9 cellular contexts compared by ENCODE assay signal in the genomic region with DNA sequence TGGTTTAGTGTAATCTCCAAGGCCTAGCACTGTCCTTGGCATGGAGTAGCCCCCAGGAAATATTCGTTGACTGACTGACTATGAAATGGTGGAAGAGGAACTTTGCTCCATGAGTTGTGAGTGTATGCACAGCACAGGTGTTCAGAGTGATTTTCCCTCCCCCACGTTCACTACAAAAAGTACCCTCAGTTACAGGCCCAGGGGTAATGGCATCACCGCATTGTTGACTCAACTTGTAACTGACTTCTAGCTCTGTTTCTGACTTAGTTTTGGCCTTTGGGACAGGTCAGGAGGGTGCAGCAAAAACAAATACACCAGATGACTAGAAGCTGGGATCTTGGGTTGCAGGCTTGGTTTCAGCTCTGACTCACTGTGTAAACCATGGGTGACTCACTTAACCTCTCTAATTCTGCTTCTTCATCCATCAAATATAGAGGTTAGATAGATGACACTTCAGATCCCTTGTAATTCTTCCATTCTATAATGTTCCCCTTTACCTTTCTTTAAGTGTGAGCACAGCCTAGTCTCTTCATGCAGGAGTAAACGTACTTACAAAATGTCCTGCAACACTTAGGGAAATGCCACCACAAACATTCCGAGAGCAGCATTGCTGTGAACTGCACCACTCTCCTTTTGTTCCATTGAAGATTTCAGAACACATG.
DNase-seq lines count a peak whose midpoint lies in the region; ATAC-seq, FAIRE-seq and TF ChIP-seq lines count a peak whose summit lies in the region.
"Had no signal": no experiment of that assay in that cellular context is flagged by ENCODE, and none has a peak within 500 bp of the region (broad histone marks: within the 10 kb centered on the region; RNA-seq: fewer than 3 reads in every experiment).

No MANE protein-coding gene starts in this region.

- H2AFZ ChIP-seq in astrocyte (ENCODE audit: low read depth, low read length): no peak overlapping the region

- H3K36me3 Mint-ChIP-seq in astrocyte (ENCODE audit: low read depth, unreplicated experiment): no peaks in the 10 kb centered on the region
- peaks cover 23% of the 10 kb centered on the region for H3K36me3 Mint-ChIP-seq in natural killer cell treated with Interleukin-12 subunit alpha and Interleukin-12 subunit beta and Interleukin-15 and Interleukin-18, amount 100 ng/mL, for 72 hours

- DNase-seq in activated CD8-positive, alpha-beta memory T cell treated with anti-CD3 and anti-CD28 coated beads for 24 hours: peak; percentile 71
- DNase-seq in activated CD8-positive, alpha-beta memory T cell treated with anti-CD3 and anti-CD28 coated beads, Interleukin-2, amount 50 U/mL, for 48 hours: no peak
- DNase-seq in OCI-M1 (lab: John Stamatoyannopoulos, UW) (peak; percentile 21), astrocyte (ENCODE audit: low read depth) (peak; percentile 91), frontal cortex (ENCODE audit: low spot score in 2 of 2) (no peak), NCI-H345 treated with DMSO at 0.1 percent for 48 hours (lab: John Stamatoyannopoulos, UW; ENCODE audit: unreplicated experiment) (no peak)
- DNase-seq in natural killer cell treated with Interleukin-12 subunit alpha and Interleukin-12 subunit beta and Interleukin-15 and Interleukin-18, amount 100 ng/mL, for 72 hours (ENCODE audit: low spot score): peak; percentile 86

- TF ChIP-seq CTCF in astrocyte (IDR thresholded peaks at IDR 0.05; ENCODE audit: insufficient read depth, low read depth, low read length): no peak

- peak; percentile 90 for ATAC-seq in HG02938 (IDR thresholded peaks at IDR 0.05; ENCODE audit: unreplicated experiment)
- peak; percentile 94 for ATAC-seq in natural killer cell treated with Interleukin-12 subunit alpha and Interleukin-12 subunit beta and Interleukin-15 and Interleukin-18, amount 100 ng/mL, for 72 hours

- H3K79me2 ChIP-seq in astrocyte (ENCODE audit: insufficient read depth, low read length): no peaks in the 10 kb centered on the region

- H3K4me2 ChIP-seq in astrocyte (ENCODE audit: low read length): peak overlapping the region; percentile 70

- peak overlapping the region; percentile 73 for H3K27ac Mint-ChIP-seq in astrocyte (ENCODE audit: unreplicated experiment)
- peak overlapping the region; percentile 95 to 98 for H3K27ac Mint-ChIP-seq in natural killer cell treated with Interleukin-12 subunit alpha and Interleukin-12 subunit beta and Interleukin-15 and Interleukin-18, amount 100 ng/mL, for 72 hours

- H3K27me3 Mint-ChIP-seq in astrocyte (ENCODE audit: low read depth, unreplicated experiment): no peaks in the 10 kb centered on the region
- H3K27me3 Mint-ChIP-seq in natural killer cell treated with Interleukin-12 subunit alpha and Interleukin-12 subunit beta and Interleukin-15 and Interleukin-18, amount 100 ng/mL, for 72 hours: no peaks in the 10 kb centered on the region

- H3K4me3 Mint-ChIP-seq in astrocyte (ENCODE audit: unreplicated experiment): no peak overlapping the region
- H3K4me3 Mint-ChIP-seq in natural killer cell treated with Interleukin-12 subunit alpha and Interleukin-12 subunit beta and Interleukin-15 and Interleukin-18, amount 100 ng/mL, for 72 hours: peak overlapping the region; percentile 83

- H3K27me3 ChIP-seq in astrocyte (ENCODE audit: insufficient read depth, low read length): peaks cover 11% of the 10 kb centered on the region

- peak overlapping the region; percentile 35 for H3K27ac ChIP-seq in astrocyte (ENCODE audit: low read depth, low read length)

- H3K9me3 Mint-ChIP-seq in astrocyte (ENCODE audit: unreplicated experiment): no peaks in the 10 kb centered on the region
- H3K9me3 Mint-ChIP-seq in natural killer cell treated with Interleukin-12 subunit alpha and Interleukin-12 subunit beta and Interleukin-15 and Interleukin-18, amount 100 ng/mL, for 72 hours: peaks cover 6% of the 10 kb centered on the region

- FAIRE-seq in astrocyte (lab: Jason Lieb, UNC) (peak; percentile 71), frontal cortex (lab: Jason Lieb, UNC) (no peak)
- FAIRE-seq: G401.6 had no signal

- no peaks in the 10 kb centered on the region for H3K36me3 ChIP-seq in astrocyte (ENCODE audit: insufficient read depth, low read length)

- H3K9me3 ChIP-seq in astrocyte (ENCODE audit: insufficient read depth, low read depth, low read length): no peaks in the 10 kb centered on the region

- no peak overlapping the region for H3K9ac ChIP-seq in astrocyte (ENCODE audit: low read length)

- H3K4me3 ChIP-seq in astrocyte (ENCODE audit: insufficient read depth, low read depth, low read length): no peak overlapping the region

- no peaks in the 10 kb centered on the region for H4K20me1 ChIP-seq in astrocyte (ENCODE audit: insufficient read depth, low read length)

- peaks cover 31% of the 10 kb centered on the region for H3K4me1 Mint-ChIP-seq in astrocyte (ENCODE audit: low read depth, unreplicated experiment)
- peaks cover 61 to 75% of the 10 kb centered on the region in 2 donors for H3K4me1 Mint-ChIP-seq in natural killer cell treated with Interleukin-12 subunit alpha and Interleukin-12 subunit beta and Interleukin-15 and Interleukin-18, amount 100 ng/mL, for 72 hours (ENCODE audit: low read depth in 2 of 2)

- H3K4me1 ChIP-seq in astrocyte (ENCODE audit: insufficient read depth, low read length): peaks cover 14% of the 10 kb centered on the region

Comparison
In these comparisons a context has a peak if more than half of its experiments do, and no peak if none do; other contexts are left out.
1. DNase-seq: peak in activated CD8-positive, alpha-beta memory T cell treated with anti-CD3 and anti-CD28 coated beads for 24 hours (single experiment), OCI-M1 (single experiment), astrocyte (single experiment) and natural killer cell treated with Interleukin-12 subunit alpha and Interleukin-12 subunit beta and Interleukin-15 and Interleukin-18, amount 100 ng/mL, for 72 hours (single experiment); none in activated CD8-positive, alpha-beta memory T cell treated with anti-CD3 and anti-CD28 coated beads, Interleukin-2, amount 50 U/mL, for 48 hours (single experiment), frontal cortex (0 of 2) and NCI-H345 treated with DMSO at 0.1 percent for 48 hours (single experiment).